ENCODE assay signal across 8 cellular contexts in genomic region chr19:39997595-39998216, GRCh38. TPM values are rescaled to one million over a fixed set of nuclear protein-coding genes. Genes with fewer than 3 reads are reported as not detected.
DNase-seq lines count a peak whose midpoint lies in the region; FAIRE-seq and TF ChIP-seq lines count a peak whose summit lies in the region.

No MANE protein-coding gene starts in this region.

- peak; percentile 50 for DNase-seq in GM13977 (ENCODE audit: low spot score)
- no peak for DNase-seq in SJCRH30
- DNase-seq in endothelial cell of umbilical vein (ENCODE audit: low read depth, low spot score): no peak
- DNase-seq in prostate gland (ENCODE audit: low spot score): no peak
- DNase-seq in NCI-H526 treated with DMSO at 0.1 percent for 48 hours (lab: John Stamatoyannopoulos, UW): no peak
- DNase-seq in C1 segment of cervical spinal cord (lab: John Stamatoyannopoulos, UW): no peak
- no peak for DNase-seq in dedifferentiated amniotic fluid mesenchymal stem cell (ENCODE audit: extremely low spot score)
- no peak for DNase-seq in NCI-H510A treated with DMSO at 0.1 percent for 48 hours (lab: John Stamatoyannopoulos, UW)

- no peaks in the 10 kb centered on the region for H3K9me1 ChIP-seq in endothelial cell of umbilical vein (replicated peaks; ENCODE audit: control insufficient read depth, extremely low read depth, insufficient read depth, low read length)

- H3K27ac ChIP-seq in SJCRH30: peak overlapping the region; percentile 62
- H3K27ac ChIP-seq in endothelial cell of umbilical vein (ENCODE audit: insufficient read depth, low read depth, low read length): peak overlapping the region; percentile 74
- H3K27ac ChIP-seq in prostate gland: peak overlapping the region; percentile 80 to 81

- 76% methylated on average over 8 of the region's 8 CpGs for WGBS in prostate gland

- no peaks in the 10 kb centered on the region for H4K20me1 ChIP-seq in endothelial cell of umbilical vein (replicated peaks; ENCODE audit: control insufficient read depth, extremely low read depth, insufficient read depth, low read length)

- CTCF ChIA-PET in endothelial cell of umbilical vein (lab: Charles Lee): interaction anchor here (1.0 kb wide), 1 partner anchor 27 kb away, joined by 3 read pairs; the partner anchor contains the start of gene PSMC4

- intact Hi-C loops in endothelial cell of umbilical vein (cut with micrococcal nuclease) (no loop called here), prostate gland (cut with DNase I) (no loop called here)

- H2AFZ ChIP-seq in endothelial cell of umbilical vein (ENCODE audit: low read depth, low read length): peak overlapping the region; percentile 94

- POLR2A ChIA-PET in endothelial cell of umbilical vein (lab: Charles Lee): interaction anchor here (1.2 kb wide), 1 partner anchor 27 kb away, joined by 4 read pairs; the partner anchor contains the start of gene PSMC4

- no peaks in the 10 kb centered on the region for H3K27me3 ChIP-seq in SJCRH30
- no peaks in the 10 kb centered on the region for H3K27me3 ChIP-seq in endothelial cell of umbilical vein (ENCODE audit: control insufficient read depth in 2 of 2, insufficient read depth in 2 of 2, low read length in 2 of 2)
- no peaks in the 10 kb centered on the region for H3K27me3 ChIP-seq in prostate gland (replicated peaks; ENCODE audit: insufficient read depth)

- H3K4me1 ChIP-seq in SJCRH30 (peaks cover 9% of the 10 kb centered on the region; the same call in 1 of the 2 replicates), endothelial cell of umbilical vein (ENCODE audit: control insufficient read depth, extremely low read depth, insufficient read depth, low read length) (peaks cover 11% of the 10 kb centered on the region), prostate gland (replicated peaks) (no peaks in the 10 kb centered on the region)

- no TSS peak for BruUV-seq in endothelial cell of umbilical vein (replicated peaks; lab: Mats Ljungman, UMichigan)

- no peak for TF ChIP-seq POLR2A in endothelial cell of umbilical vein (IDR thresholded peaks at IDR 0.05; ENCODE audit: low read depth, low read length)
- TF ChIP-seq POLR2A in prostate gland (IDR thresholded peaks at IDR 0.05): no peak

- peaks cover 3% of the 10 kb centered on the region for H3K79me2 ChIP-seq in endothelial cell of umbilical vein (ENCODE audit: control insufficient read depth, insufficient read depth, low read length)

- H3K36me3 ChIP-seq in SJCRH30: no peaks in the 10 kb centered on the region
- no peaks in the 10 kb centered on the region for H3K36me3 ChIP-seq in endothelial cell of umbilical vein (ENCODE audit: control insufficient read depth in 2 of 2, extremely low read depth in 1 of 2, insufficient read depth in 2 of 2, low read length in 2 of 2)
- H3K36me3 ChIP-seq in prostate gland: no peaks in the 10 kb centered on the region

- peak overlapping the region; percentile 86 for H3K4me3 ChIP-seq in SJCRH30
- peak overlapping the region; percentile 42 to 76 (median 70) for H3K4me3 ChIP-seq in endothelial cell of umbilical vein (replicated peaks in 1 of 3; ENCODE audit: insufficient read depth in 1 of 3, low read depth in 1 of 3, low read length in 3 of 3)
- peak overlapping the region; percentile 60 to 70 for H3K4me3 ChIP-seq in prostate gland

- H3K4me2 ChIP-seq in endothelial cell of umbilical vein (ENCODE audit: insufficient read depth, low read length): peak overlapping the region; percentile 59

- in situ Hi-C loops in GM13977 (cut with MboI; ENCODE audit: low pct_unique_long_range_greater_than_20kb, low sequenced_read_pairs, unreplicated experiment): no loop called here

- dilution Hi-C loops in endothelial cell of umbilical vein (cut with MboI; ENCODE audit: extremely low pct_ligation_motif_present, low sequenced_read_pairs): no loop called here

- H3K9ac ChIP-seq in endothelial cell of umbilical vein (replicated peaks; ENCODE audit: extremely low read depth, insufficient read depth, low read length): peak overlapping the region; percentile 85

- TF ChIP-seq CTCF in GM13977 (IDR thresholded peaks at IDR 0.05; ENCODE audit: extremely low read depth, insufficient read depth, missing control alignments) (no peak), endothelial cell of umbilical vein (IDR thresholded peaks at IDR 0.05; ENCODE audit: extremely low read depth in 1 of 2, insufficient read depth in 1 of 2, low read depth in 1 of 2, low read length in 2 of 2) (no peak), prostate gland (IDR thresholded peaks at IDR 0.05) (no peak)

- FAIRE-seq in endothelial cell of umbilical vein (lab: Jason Lieb, UNC): no peak

- H3K9me3 ChIP-seq in SJCRH30 (replicated peaks) (no peaks in the 10 kb centered on the region; the same call in none of the 2 replicates), endothelial cell of umbilical vein (replicated peaks; ENCODE audit: control insufficient read depth, insufficient read depth, low read length) (no peaks in the 10 kb centered on the region), prostate gland (no peaks in the 10 kb centered on the region)

TF ChIP-seq in endothelial cell of umbilical vein, 7 proteins besides CTCF, POLR2A, EP300 and RAD21:
- TF ChIP-seq JUN (IDR thresholded peaks at IDR 0.05; ENCODE audit: borderline replicate concordance, insufficient read depth, insufficient read length, low read depth): no peak
- TF ChIP-seq MYC (IDR thresholded peaks at IDR 0.05; ENCODE audit: low read depth, low read length): no peak

RNA-seq across cellular contexts. Expression of gene ZNF546, which starts 0.8 kb away (rescaled TPM):
- 5.2 and 6.1 TPM in 2 replicates for total RNA-seq in SJCRH30 (2014; rRNA removed; shearing (Covaris generic))
- total RNA-seq in endothelial cell of umbilical vein (4.3 and 4.4 TPM in 2 replicates), prostate gland (10 to 100 TPM in 1 of 2 donors, 1 to 10 TPM in 1; 4.6 to 10.6 TPM)
- polyA plus RNA-seq in endothelial cell of umbilical vein: 0.33 and 1.0 TPM in 2 replicates
- polyA plus RNA-seq in endothelial cell of umbilical vein (2011; cell fraction: cytosol; rRNA removed): 0.62 and 0.90 TPM in 2 replicates
- 2.9 and 3.1 TPM in 2 replicates for polyA plus RNA-seq in endothelial cell of umbilical vein (2011; cell fraction: nucleus; rRNA removed)
- 1.1 and 1.4 TPM in 2 replicates for polyA plus RNA-seq in endothelial cell of umbilical vein (2012)
- polyA minus RNA-seq in endothelial cell of umbilical vein: 3.6 and 10.2 TPM in 2 replicates
- 1.2 TPM for polyA minus RNA-seq in endothelial cell of umbilical vein (2011; cell fraction: cytosol; rRNA and poly(A)+ RNA removed)
- polyA minus RNA-seq in endothelial cell of umbilical vein (2011; cell fraction: nucleus; rRNA and poly(A)+ RNA removed): 4.0 and 4.9 TPM in 2 replicates

RNA-seq across cellular contexts. Expression of gene PSMC4, which starts 26.7 kb away (rescaled TPM):
- total RNA-seq in SJCRH30 (2014; rRNA removed; shearing (Covaris generic)): 137 and 155 TPM in 2 replicates
- total RNA-seq in endothelial cell of umbilical vein (110 and 114 TPM in 2 replicates), prostate gland (100 to 1,000 TPM in 1 of 2 donors, 10 to 100 TPM in 1; 86.1 to 129 TPM)
- 110 and 125 TPM in 2 replicates for polyA plus RNA-seq in endothelial cell of umbilical vein
- 114 and 117 TPM in 2 replicates for polyA plus RNA-seq in endothelial cell of umbilical vein (2011; cell fraction: cytosol; rRNA removed)
- 132 and 137 TPM in 2 replicates for polyA plus RNA-seq in endothelial cell of umbilical vein (2011; cell fraction: nucleus; rRNA removed)
- polyA plus RNA-seq in endothelial cell of umbilical vein (2012): 125 and 163 TPM in 2 replicates
- polyA minus RNA-seq in endothelial cell of umbilical vein: 43.8 and 48.3 TPM in 2 replicates
- polyA minus RNA-seq in endothelial cell of umbilical vein (2011; cell fraction: cytosol; rRNA and poly(A)+ RNA removed): 48.4 TPM
- 28.5 and 30.2 TPM in 2 replicates for polyA minus RNA-seq in endothelial cell of umbilical vein (2011; cell fraction: nucleus; rRNA and poly(A)+ RNA removed)

RNA-seq across cellular contexts. Expression of gene ZNF780B, which starts 58.3 kb away (rescaled TPM):
- 23.5 and 27.4 TPM in 2 replicates for total RNA-seq in SJCRH30 (2014; rRNA removed; shearing (Covaris generic))
- total RNA-seq in endothelial cell of umbilical vein (13.0 and 13.5 TPM in 2 replicates), prostate gland (10 to 100 TPM; 11.7 to 17.4 TPM)
- 2.6 and 2.8 TPM in 2 replicates for polyA plus RNA-seq in endothelial cell of umbilical vein
- 3.0 and 4.3 TPM in 2 replicates for polyA plus RNA-seq in endothelial cell of umbilical vein (2011; cell fraction: cytosol; rRNA removed)
- polyA plus RNA-seq in endothelial cell of umbilical vein (2011; cell fraction: nucleus; rRNA removed): 11.7 and 12.1 TPM in 2 replicates
- polyA plus RNA-seq in endothelial cell of umbilical vein (2012): 8.0 and 10.5 TPM in 2 replicates
- 19.5 and 22.4 TPM in 2 replicates for polyA minus RNA-seq in endothelial cell of umbilical vein
- polyA minus RNA-seq in endothelial cell of umbilical vein (2011; cell fraction: cytosol; rRNA and poly(A)+ RNA removed): 3.2 TPM
- polyA minus RNA-seq in endothelial cell of umbilical vein (2011; cell fraction: nucleus; rRNA and poly(A)+ RNA removed): 13.4 and 14.4 TPM in 2 replicates
